ENCODE assay signal across 17 cellular contexts in the genomic region with DNA sequence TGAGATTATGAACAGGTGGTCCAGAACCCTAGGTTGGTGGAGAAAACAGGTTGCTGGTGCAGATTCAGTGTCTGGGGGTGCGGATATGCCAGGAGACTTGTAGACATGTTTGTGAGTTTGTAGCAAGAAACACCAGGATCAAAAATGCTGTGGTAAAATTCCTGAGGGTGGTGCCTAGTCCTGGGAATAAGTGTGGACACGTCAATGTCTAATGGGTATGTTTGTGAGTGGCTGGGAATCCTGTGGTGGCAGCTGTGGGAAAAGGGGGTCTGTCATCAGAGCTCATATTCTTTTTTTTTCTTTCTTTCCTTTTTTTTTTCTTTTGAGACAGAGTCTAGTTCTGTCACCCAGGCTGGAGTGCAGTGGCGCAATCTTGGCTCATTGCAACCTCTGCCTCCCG. TPM values are rescaled to one million over a fixed set of nuclear protein-coding genes. Genes with fewer than 3 reads are reported as not detected.
DNase-seq lines count a peak whose midpoint lies in the region; ATAC-seq and TF ChIP-seq lines count a peak whose summit lies in the region.
"Had no signal": no experiment of that assay in that cellular context is flagged by ENCODE, and none has a peak within 500 bp of the region (broad histone marks: within the 10 kb centered on the region; RNA-seq: fewer than 3 reads in every experiment).

No MANE protein-coding gene starts in this region.

- peaks cover 48% of the 10 kb centered on the region for H3K36me3 Mint-ChIP-seq in effector memory CD8-positive, alpha-beta T cell (ENCODE audit: insufficient read depth)
- H3K36me3 Mint-ChIP-seq in mesothelial cell of epicardium: peaks cover 24% of the 10 kb centered on the region
- H3K36me3 Mint-ChIP-seq in type B pancreatic cell: peaks cover 41% of the 10 kb centered on the region

- DNase-seq in A172 (ENCODE audit: low spot score): peak; percentile 45
- DNase-seq in effector memory CD8-positive, alpha-beta T cell: no peak
- no peak for DNase-seq in mesothelial cell of epicardium (ENCODE audit: low spot score in 2 of 2, unreplicated experiment in 2 of 2)
- DNase-seq in type B pancreatic cell (ENCODE audit: extremely low spot score, unreplicated experiment): no peak
- DNase-seq in hepatic stellate cell (ENCODE audit: low spot score): no peak
- DNase-seq in WERI-Rb-1: no peak
- DNase-seq: activated CD4-positive, alpha-beta T cell treated with anti-CD3 and anti-CD28 coated beads, Interleukin-2, amount 10 ng/mL, durations not matched to agents 7 days and 5 days; activated naive CD4-positive, alpha-beta T cell treated with anti-CD3 and anti-CD28 coated beads for 36 hours; AML-193; DND-41; HFFc6; KG1; naive B cell; NCI-H2107 had no signal

- no peaks in the 10 kb centered on the region for H3F3A ChIP-seq in Loucy (ENCODE audit: low read depth)

- peaks cover 55 to 77% of the 10 kb centered on the region in 2 donors for H3K4me1 Mint-ChIP-seq in effector memory CD8-positive, alpha-beta T cell (ENCODE audit: low read depth in 2 of 2)
- H3K4me1 Mint-ChIP-seq in mesothelial cell of epicardium: peaks cover 14% of the 10 kb centered on the region
- no peaks in the 10 kb centered on the region for H3K4me1 Mint-ChIP-seq in type B pancreatic cell (ENCODE audit: unreplicated experiment)

- H3K9ac ChIP-seq in Loucy (ENCODE audit: low read depth, low read length, poor library complexity, severe bottlenecking): no peak overlapping the region

- ATAC-seq in effector memory CD8-positive, alpha-beta T cell (replicated peaks): no peak
- no peak for ATAC-seq in HG02885 (IDR thresholded peaks at IDR 0.05; ENCODE audit: poor library complexity, unreplicated experiment)

- peak overlapping the region; percentile 9 to 13 for H3K4me3 Mint-ChIP-seq in effector memory CD8-positive, alpha-beta T cell
- H3K4me3 Mint-ChIP-seq in mesothelial cell of epicardium (no peak overlapping the region), type B pancreatic cell (no peak overlapping the region)
- H3K4me3 Mint-ChIP-seq: activated CD4-positive, alpha-beta T cell treated with anti-CD3 and anti-CD28 coated beads, Interleukin-2, amount 10 ng/mL, durations not matched to agents 7 days and 5 days; activated naive CD4-positive, alpha-beta T cell treated with anti-CD3 and anti-CD28 coated beads for 36 hours; HFFc6 had no signal

- H3K27me3 ChIP-seq in Loucy (ENCODE audit: insufficient read depth, low read length, poor library complexity, severe bottlenecking) (no peaks in the 10 kb centered on the region), WERI-Rb-1 (ENCODE audit: insufficient read depth, low read depth, severe bottlenecking) (no peaks in the 10 kb centered on the region)

- H3K9me3 ChIP-seq in Loucy (ENCODE audit: insufficient read depth, low read depth, low read length) (no peaks in the 10 kb centered on the region; the same call in 1 of the 2 replicates), WERI-Rb-1 (ENCODE audit: severe bottlenecking) (peaks cover 7% of the 10 kb centered on the region)

- H4K20me1 ChIP-seq in Loucy (ENCODE audit: insufficient read depth, low read length, poor library complexity, severe bottlenecking): peaks cover 66% of the 10 kb centered on the region

- TF ChIP-seq CTCF in Loucy (conservative IDR thresholded peaks at IDR 0.05; ENCODE audit: low read length) (no peak), mesothelial cell of epicardium (IDR thresholded peaks at IDR 0.05; ENCODE audit: unreplicated experiment) (no peak), type B pancreatic cell (conservative IDR thresholded peaks at IDR 0.05) (no peak), WERI-Rb-1 (IDR thresholded peaks at IDR 0.05; ENCODE audit: low read depth, low read length) (no peak)

- no peak overlapping the region for H3K4me3 ChIP-seq in Loucy (ENCODE audit: low read length, poor library complexity, severe bottlenecking)
- H3K4me3 ChIP-seq in WERI-Rb-1 (ENCODE audit: low read depth, low read length): no peak overlapping the region
- H3K4me3 ChIP-seq: smooth muscle cell had no signal

- no peaks in the 10 kb centered on the region for H3K27me3 Mint-ChIP-seq in effector memory CD8-positive, alpha-beta T cell
- H3K27me3 Mint-ChIP-seq in mesothelial cell of epicardium (ENCODE audit: low read depth) (no peaks in the 10 kb centered on the region), type B pancreatic cell (no peaks in the 10 kb centered on the region)
- H3K27me3 Mint-ChIP-seq: activated CD4-positive, alpha-beta T cell treated with anti-CD3 and anti-CD28 coated beads, Interleukin-2, amount 10 ng/mL, durations not matched to agents 7 days and 5 days; naive B cell had no signal

- no peak overlapping the region for H2AFZ ChIP-seq in Loucy (ENCODE audit: low read length)

- H3K9me3 Mint-ChIP-seq in effector memory CD8-positive, alpha-beta T cell: peaks cover 0 to 7% of the 10 kb centered on the region in 2 donors
- H3K9me3 Mint-ChIP-seq in mesothelial cell of epicardium (peaks cover 14% of the 10 kb centered on the region), type B pancreatic cell (peaks cover 14% of the 10 kb centered on the region)

- peaks cover 98% of the 10 kb centered on the region for H3K79me2 ChIP-seq in Loucy (ENCODE audit: insufficient read depth, low read length)

- no peaks in the 10 kb centered on the region for H3K9me2 ChIP-seq in Loucy (replicated peaks; ENCODE audit: low read depth, low read length)

- no peak overlapping the region for H3K27ac ChIP-seq in WERI-Rb-1

- H3K36me3 ChIP-seq in Loucy (ENCODE audit: insufficient read depth, low read length): no peaks in the 10 kb centered on the region
- peaks cover 14% of the 10 kb centered on the region for H3K36me3 ChIP-seq in WERI-Rb-1

- peak overlapping the region; percentile 18 for H3K4me2 ChIP-seq in Loucy (ENCODE audit: low read depth, low read length, poor library complexity, severe bottlenecking)
- H3K4me2 ChIP-seq: smooth muscle cell had no signal

- peaks cover 20% of the 10 kb centered on the region for H3K4me1 ChIP-seq in Loucy (ENCODE audit: insufficient read depth, low read length, poor library complexity, severe bottlenecking)

- peak overlapping the region; percentile 58 to 90 for H3K27ac Mint-ChIP-seq in effector memory CD8-positive, alpha-beta T cell
- peak overlapping the region; percentile 55 for H3K27ac Mint-ChIP-seq in mesothelial cell of epicardium
- H3K27ac Mint-ChIP-seq in type B pancreatic cell: no peak overlapping the region
- H3K27ac Mint-ChIP-seq: activated CD4-positive, alpha-beta T cell treated with anti-CD3 and anti-CD28 coated beads, Interleukin-2, amount 10 ng/mL, durations not matched to agents 7 days and 5 days; HFFc6 had no signal

RNA-seq across cellular contexts. Expression of a gene that starts 7.2 kb away (rescaled TPM):
- total RNA-seq in A172 (2014; rRNA removed; shearing (Covaris generic)): 4.2 and 10.6 TPM in 2 replicates
- total RNA-seq in mesothelial cell of epicardium: 27.4 to 30.1 TPM (median 29.7 TPM) in 3 replicates
- total RNA-seq in type B pancreatic cell (ENCODE audit: low replicate concordance): 14.8 and 17.0 TPM in 2 replicates

RNA-seq across cellular contexts. Expression of a gene that starts 36.8 kb away (rescaled TPM):
- 4.9 and 11.2 TPM in 2 replicates for total RNA-seq in A172 (2014; rRNA removed; shearing (Covaris generic))
- total RNA-seq in mesothelial cell of epicardium (40.8 to 45.0 TPM (median 42.5 TPM) in 3 replicates), type B pancreatic cell (ENCODE audit: low replicate concordance) (16.3 and 47.7 TPM in 2 replicates)

Comparison
In these comparisons a context has a peak if more than half of its experiments do, and no peak if none do; other contexts are left out.
1. H3K4me3 Mint-ChIP-seq: peak in effector memory CD8-positive, alpha-beta T cell (2 of 2); none in mesothelial cell of epicardium (single experiment) and type B pancreatic cell (single experiment).